In the genomic region with DNA sequence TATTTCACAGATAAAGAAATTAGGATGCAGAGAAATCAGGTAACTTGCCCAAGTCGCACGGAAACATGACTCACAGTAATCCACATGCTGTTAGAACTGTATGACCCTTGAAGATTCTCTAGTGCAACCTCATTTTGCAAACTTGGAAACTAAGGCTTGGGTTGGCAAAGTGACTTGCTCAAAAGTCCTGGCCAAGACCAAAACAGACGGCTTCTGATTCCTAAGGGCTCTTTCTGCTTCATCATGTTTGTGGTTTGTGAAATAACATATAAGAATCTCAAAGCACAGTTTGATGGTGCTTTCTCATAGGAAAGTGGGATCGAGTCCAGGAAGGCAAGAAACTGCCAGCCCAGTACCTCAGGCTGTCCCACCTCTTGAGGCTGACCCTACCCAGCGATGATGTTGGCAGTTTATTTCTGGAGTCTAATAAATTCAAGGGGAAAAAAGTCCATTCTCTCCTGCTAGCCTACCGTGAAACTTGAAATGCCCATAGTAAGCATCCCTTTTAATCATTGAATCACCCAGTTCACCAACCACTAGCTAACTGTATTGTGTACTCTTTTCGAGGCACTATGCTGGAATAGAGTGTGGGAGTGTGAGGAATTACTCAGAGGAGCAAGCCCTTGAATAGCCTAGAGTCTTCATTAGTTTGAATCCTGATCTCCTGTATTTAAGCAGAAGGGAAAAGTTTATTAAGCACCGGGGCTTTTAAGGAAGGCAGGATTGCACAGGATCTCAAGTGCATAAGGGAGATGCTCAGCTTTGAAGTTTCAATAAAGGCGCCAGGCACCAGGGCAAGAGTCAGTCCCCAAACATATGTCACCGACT, we compare ENCODE assay signal across 13 cellular contexts. TPM values are rescaled to one million over a fixed set of nuclear protein-coding genes. Genes with fewer than 3 reads are reported as not detected.
DNase-seq lines count a peak whose midpoint lies in the region; ATAC-seq and TF ChIP-seq lines count a peak whose summit lies in the region.
"Had no signal": no experiment of that assay in that cellular context is flagged by ENCODE, and none has a peak within 500 bp of the region (broad histone marks: within the 10 kb centered on the region; RNA-seq: fewer than 3 reads in every experiment).

No MANE protein-coding gene starts in this region.

- H3K4me2 ChIP-seq in mesenchymal stem cell (ENCODE audit: low read length, poor library complexity, severe bottlenecking), result no peak overlapping the region
- H3K4me2 ChIP-seq in H9 (ENCODE audit: insufficient read depth, insufficient read length, low read length), result no peak overlapping the region

- no peaks in the 10 kb centered on the region for H4K20me1 ChIP-seq in H9 (ENCODE audit: control insufficient read depth, insufficient read depth, insufficient read length)

- H3K4me1 ChIP-seq in mesenchymal stem cell (ENCODE audit: control insufficient read depth, insufficient read depth, low read depth, low read length) (peaks cover 4% of the 10 kb centered on the region), stomach (peaks cover 0 to 13% (median 6%) of the 10 kb centered on the region in 4 donors), H9 (ENCODE audit: insufficient read depth, low read length) (no peaks in the 10 kb centered on the region)

- H2AFZ ChIP-seq in mesenchymal stem cell (ENCODE audit: low read depth, low read length) (no peak overlapping the region), H9 (ENCODE audit: low read length) (no peak overlapping the region)

- no peak for TF ChIP-seq CTCF in CD14-positive monocyte (IDR thresholded peaks at IDR 0.05)
- TF ChIP-seq CTCF in stomach (IDR thresholded peaks at IDR 0.05), result no peak
- TF ChIP-seq CTCF in H9 (conservative IDR thresholded peaks at IDR 0.05), result no peak

- no peak overlapping the region for H3K4ac ChIP-seq in mesenchymal stem cell (ENCODE audit: low read depth in 1 of 2, low read length in 2 of 2)
- no peak overlapping the region for H3K4ac ChIP-seq in H9 (ENCODE audit: low read depth, low read length)

- H3K18ac ChIP-seq in mesenchymal stem cell (ENCODE audit: low read depth in 1 of 2, low read length in 2 of 2) (no peak overlapping the region), H9 (ENCODE audit: insufficient read length, low read depth, low read length) (no peak overlapping the region)

- H3T11ph ChIP-seq in H9 (ENCODE audit: low read length), result no peak overlapping the region

- no peaks in the 10 kb centered on the region for H3K36me3 Mint-ChIP-seq in CD14-positive monocyte
- peaks cover 5% of the 10 kb centered on the region for H3K36me3 Mint-ChIP-seq in activated naive CD8-positive, alpha-beta T cell treated with anti-CD3 and anti-CD28 coated beads, Interleukin-2, amount 50 U/mL, for 24 hours (ENCODE audit: low read depth)
- no peaks in the 10 kb centered on the region; a peak in 1 of 7 replicates for H3K36me3 Mint-ChIP-seq in H9 (ENCODE audit: insufficient read depth in 1 of 3, low read depth in 3 of 3)

- POLR2A ChIA-PET in HEK293T (lab: Yijun Ruan, JAX), result no interaction called here

- H3K4me3 Mint-ChIP-seq in CD14-positive monocyte (peak overlapping the region; percentile 77 to 88), H9 (no peak overlapping the region)
- peak overlapping the region; percentile 69 for H3K4me3 Mint-ChIP-seq in activated naive CD8-positive, alpha-beta T cell treated with anti-CD3 and anti-CD28 coated beads, Interleukin-2, amount 50 U/mL, for 24 hours

- TF ChIP-seq EP300 in stomach (IDR thresholded peaks at IDR 0.05), result no peak

- DNase-seq in CD14-positive monocyte (ENCODE audit: low spot score) (no peak), HS-27A (ENCODE audit: low read depth) (peak; percentile 77), mesenchymal stem cell (peak; percentile 25), stomach (no peak), HEK293T (ENCODE audit: extremely low spot score) (no peak), H9 (no peak), cardiac septum (ENCODE audit: low spot score) (no peak)
- no peak for DNase-seq in activated naive CD8-positive, alpha-beta T cell treated with anti-CD3 and anti-CD28 coated beads, Interleukin-2, amount 50 U/mL, for 24 hours
- DNase-seq: cortex of kidney had no signal

- no peak overlapping the region for H2AK5ac ChIP-seq in mesenchymal stem cell (ENCODE audit: low read length, severe bottlenecking)
- no peak overlapping the region for H2AK5ac ChIP-seq in H9 (ENCODE audit: insufficient read length, low read length)

- CTCF ChIA-PET in HEK293T (lab: Yijun Ruan, JAX), result interaction anchor here (1.1 to 1.5 kb wide), 7 partner anchors 66 to 834 kb away, joined by 3 to 4 read pairs (median 3); no protein-coding TSS in a partner anchor

- peaks cover 4 to 9% (median 8%) of the 10 kb centered on the region in 3 donors for H3K27me3 Mint-ChIP-seq in CD14-positive monocyte (ENCODE audit: low read depth in 3 of 3)
- no peaks in the 10 kb centered on the region for H3K27me3 Mint-ChIP-seq in activated naive CD8-positive, alpha-beta T cell treated with anti-CD3 and anti-CD28 coated beads, Interleukin-2, amount 50 U/mL, for 24 hours
- peaks cover 84% of the 10 kb centered on the region for H3K27me3 Mint-ChIP-seq in H9 (ENCODE audit: low read depth)

- no peak overlapping the region for H2BK5ac ChIP-seq in mesenchymal stem cell (ENCODE audit: low read depth, low read length, poor library complexity, severe bottlenecking)
- no peak overlapping the region for H2BK5ac ChIP-seq in H9 (ENCODE audit: insufficient read length, low read length)

- no peak overlapping the region for H3K9ac ChIP-seq in mesenchymal stem cell (ENCODE audit: low read length)
- H3K9ac ChIP-seq in H9 (ENCODE audit: extremely low read depth, insufficient read length, low read length), result no peak overlapping the region

- no peak overlapping the region for H2BK15ac ChIP-seq in mesenchymal stem cell (ENCODE audit: low read depth, poor library complexity, severe bottlenecking)
- no peak overlapping the region for H2BK15ac ChIP-seq in H9 (ENCODE audit: low read depth, low read length)

- H4K91ac ChIP-seq in mesenchymal stem cell (ENCODE audit: low read length) (no peak overlapping the region), H9 (ENCODE audit: insufficient read length, low read depth, low read length) (no peak overlapping the region)

- H2BK20ac ChIP-seq in H9 (ENCODE audit: low read depth, low read length, poor library complexity, severe bottlenecking), result no peak overlapping the region

- H3K23me2 ChIP-seq in H9 (ENCODE audit: insufficient read length, low read depth, low read length, poor library complexity, severe bottlenecking), result no peaks in the 10 kb centered on the region

- H2BK12ac ChIP-seq in mesenchymal stem cell (ENCODE audit: low read length in 2 of 2), result no peak overlapping the region
- H2BK12ac ChIP-seq in H9 (ENCODE audit: insufficient read length, low read depth, low read length), result no peak overlapping the region

- TF ChIP-seq POLR2A in stomach (IDR thresholded peaks at IDR 0.05), result no peak

- H3K9me3 ChIP-seq in mesenchymal stem cell (ENCODE audit: control insufficient read depth, low read length), result no peaks in the 10 kb centered on the region
- no peaks in the 10 kb centered on the region for H3K9me3 ChIP-seq in stomach
- H3K9me3 ChIP-seq in H9 (ENCODE audit: control insufficient read depth, low read depth, low read length), result no peaks in the 10 kb centered on the region

- H3K23ac ChIP-seq in mesenchymal stem cell (ENCODE audit: low read length in 2 of 2) (no peak overlapping the region), H9 (ENCODE audit: insufficient read length, low read depth, low read length) (no peak overlapping the region)

- intact Hi-C loops in CD14-positive monocyte (cut with micrococcal nuclease), result no loop called here
- intact Hi-C loops in stomach (cut with DNase I; ENCODE audit: low total_unique reads), result loop anchor here (5.0 to 10.0 kb wide), 2 partner anchors 147 to 840 kb away; no protein-coding TSS in a partner anchor
- intact Hi-C loops in cardiac septum (cut with DNase I), result loop anchor here (2.0 kb wide), 1 partner anchor 834 kb away; no protein-coding TSS in a partner anchor

- H3K36me3 ChIP-seq in mesenchymal stem cell (ENCODE audit: control insufficient read depth in 1 of 2, insufficient read depth in 2 of 2, low read depth in 1 of 2, low read length in 2 of 2) (no peaks in the 10 kb centered on the region), stomach (no peaks in the 10 kb centered on the region)

- no peaks in the 10 kb centered on the region for H3K79me2 ChIP-seq in H9 (ENCODE audit: insufficient read depth, low read length)

- H3K4me3 ChIP-seq in mesenchymal stem cell (ENCODE audit: insufficient read depth in 1 of 2, low read depth in 1 of 2, low read length in 2 of 2) (peak overlapping the region in 1 of 2 experiments; percentile 60), stomach (no peak overlapping the region)
- H3K4me3 ChIP-seq: skin epidermis had no signal

- no peak overlapping the region for H3K56ac ChIP-seq in H9 (ENCODE audit: insufficient read length, low read depth, low read length)

- WGBS in mesenchymal stem cell, result 69% methylated on average over 9 of the region's 10 CpGs
- 46 to 58% (median 55%) methylated on average over 9 to 10 of the region's 10 CpGs for WGBS in stomach, 5 donors
- no CpG with 5 or more reads among the region's 10 CpGs for WGBS in H9 (ENCODE audit: extremely low coverage, insufficient read length, low lambda C conversion rate)

- H3K9me3 Mint-ChIP-seq in CD14-positive monocyte (peaks cover 0 to 5% (median 3%) of the 10 kb centered on the region in 7 donors), H9 (peaks cover under 1 to 5% of the 10 kb centered on the region in 2 experiments; a peak in 2 of 5 replicates)
- H3K9me3 Mint-ChIP-seq in activated naive CD8-positive, alpha-beta T cell treated with anti-CD3 and anti-CD28 coated beads, Interleukin-2, amount 50 U/mL, for 24 hours, result peaks cover 5% of the 10 kb centered on the region

- H4K8ac ChIP-seq in mesenchymal stem cell (ENCODE audit: low read length), result no peak overlapping the region
- no peak overlapping the region for H4K8ac ChIP-seq in H9 (replicated peaks; ENCODE audit: insufficient read length, low read depth, low read length)

- H3K27ac Mint-ChIP-seq in CD14-positive monocyte (no peak overlapping the region), H9 (no peak overlapping the region)
- H3K27ac Mint-ChIP-seq in activated naive CD8-positive, alpha-beta T cell treated with anti-CD3 and anti-CD28 coated beads, Interleukin-2, amount 50 U/mL, for 24 hours, result peak overlapping the region; percentile 85

- H3K27ac ChIP-seq in mesenchymal stem cell (ENCODE audit: low read length, poor library complexity, severe bottlenecking) (no peak overlapping the region), stomach (no peak overlapping the region), H9 (ENCODE audit: insufficient read length, low read depth, low read length) (no peak overlapping the region)
- H3K27ac ChIP-seq: HL-60 had no signal

- H3K14ac ChIP-seq in mesenchymal stem cell (ENCODE audit: low read length in 2 of 2), result no peak overlapping the region
- H3K14ac ChIP-seq in H9 (ENCODE audit: insufficient read depth, low read length), result no peak overlapping the region

- H2BK120ac ChIP-seq in mesenchymal stem cell (ENCODE audit: low read depth, low read length) (no peak overlapping the region), H9 (ENCODE audit: low read depth, low read length, poor library complexity, severe bottlenecking) (no peak overlapping the region)

- H3K4me1 Mint-ChIP-seq in CD14-positive monocyte, result peaks cover 22% of the 10 kb centered on the region
- H3K4me1 Mint-ChIP-seq in activated naive CD8-positive, alpha-beta T cell treated with anti-CD3 and anti-CD28 coated beads, Interleukin-2, amount 50 U/mL, for 24 hours, result peaks cover 59% of the 10 kb centered on the region
- peaks cover 6 to 9% of the 10 kb centered on the region in 2 experiments; a peak in 3 of 4 replicates for H3K4me1 Mint-ChIP-seq in H9

- H3K79me1 ChIP-seq in mesenchymal stem cell (replicated peaks; ENCODE audit: low read length, poor library complexity, severe bottlenecking) (no peaks in the 10 kb centered on the region), H9 (ENCODE audit: insufficient read depth, low read depth, low read length, poor library complexity, severe bottlenecking) (no peaks in the 10 kb centered on the region)

- ATAC-seq in activated naive CD8-positive, alpha-beta T cell treated with anti-CD3 and anti-CD28 coated beads, Interleukin-2, amount 50 U/mL, for 24 hours, result peak; percentile 44

- H3K27me3 ChIP-seq in mesenchymal stem cell (ENCODE audit: control insufficient read depth in 1 of 2, insufficient read depth in 1 of 2, low read length in 2 of 2), result peaks cover 13 to 31% of the 10 kb centered on the region in 2 experiments
- H3K27me3 ChIP-seq in stomach, result peaks cover 0 to 59% (median 8%) of the 10 kb centered on the region in 3 donors
- H3K27me3 ChIP-seq in H9 (ENCODE audit: insufficient read depth, low read length), result peaks cover 7% of the 10 kb centered on the region; the same call in 1 of the 2 replicates

- H4K5ac ChIP-seq in H9 (ENCODE audit: insufficient read length, low read depth, low read length), result no peak overlapping the region

RNA-seq across cellular contexts. Expression of gene CAPSL, which starts 14.1 kb away (rescaled TPM):
- polyA plus RNA-seq in CD14-positive monocyte (not detected), stomach (not detected)
- polyA plus RNA-seq in mesenchymal stem cell (2013, experiment 1 of 2), result not detected
- polyA plus RNA-seq in mesenchymal stem cell (2013, experiment 2 of 2), result not detected
- total RNA-seq in stomach (not detected), H9 (2021) (not detected in 2 replicates), cardiac septum (not detected)
- total RNA-seq: kidney epithelial cell, temporal lobe had no signal

Comparison
In these comparisons a context has a peak if more than half of its experiments do, and no peak if none do; other contexts are left out.
1. DNase-seq: peak in HS-27A (single experiment) and mesenchymal stem cell (single experiment); none in CD14-positive monocyte (single experiment), activated naive CD8-positive, alpha-beta T cell treated with anti-CD3 and anti-CD28 coated beads, Interleukin-2, amount 50 U/mL, for 24 hours (single experiment), stomach (single experiment), HEK293T (single experiment), H9 (single experiment) and cardiac septum (single experiment).
2. H3K4me3 Mint-ChIP-seq: peak in CD14-positive monocyte (2 of 2) and activated naive CD8-positive, alpha-beta T cell treated with anti-CD3 and anti-CD28 coated beads, Interleukin-2, amount 50 U/mL, for 24 hours (single experiment); none in H9 (0 of 2).
3. intact Hi-C loops: an anchor here in stomach (5.0 to 10.0 kb wide) and cardiac septum (2.0 kb wide); none called in CD14-positive monocyte.